1 cellular context compared by ENCODE assay signal in genomic region chr11:61875698-61876097, GRCh38.
TF ChIP-seq lines count a peak whose summit lies in the region.

No MANE protein-coding gene starts in this region.

TF ChIP-seq in K562, 482 proteins besides CTCF, POLR2A, EP300 and RAD21:
- TF ChIP-seq STAT5A (IDR thresholded peaks at IDR 0.05; ENCODE audit: borderline replicate concordance, low read length) (no peak), POLR2G (IDR thresholded peaks at IDR 0.05; ENCODE audit: low read depth, low read length) (peak; percentile 30; the same call in 1 of the 2 replicates)
